25 cellular contexts compared by ENCODE assay signal in the genomic region with DNA sequence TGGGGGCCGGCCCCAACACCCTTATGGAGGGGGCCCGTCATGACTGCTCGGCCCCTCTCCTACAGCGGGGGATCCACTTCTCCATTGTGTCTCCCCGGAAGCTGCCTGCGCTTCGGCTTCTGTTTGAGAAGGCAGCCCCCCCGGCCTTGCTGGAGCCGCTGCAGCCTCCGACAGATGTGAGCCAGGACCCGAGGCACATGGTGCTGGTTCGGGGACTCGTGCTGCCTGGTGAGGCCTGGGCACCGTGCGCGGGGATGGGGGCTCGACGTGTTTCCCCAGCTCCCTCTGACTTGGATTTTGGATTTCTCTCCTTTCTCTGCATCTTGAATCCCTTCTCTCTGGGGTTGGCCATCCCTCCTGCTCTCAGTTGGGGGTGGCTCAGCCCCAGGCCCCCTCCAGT.
"Had no signal": no experiment of that assay in that cellular context is flagged by ENCODE, and none has a peak within 500 bp of the region (broad histone marks: within the 10 kb centered on the region; RNA-seq: fewer than 3 reads in every experiment).

No MANE protein-coding gene starts in this region.

- H3K36me3 ChIP-seq: uterus had no signal

- H3K9me3 ChIP-seq: heart right ventricle, lower lobe of right lung, right atrium auricular region, right lobe of liver, tibial nerve, uterus had no signal

- H3K27ac ChIP-seq: heart right ventricle, hepatocyte, lower lobe of right lung, parathyroid adenoma, right atrium auricular region, right lobe of liver, skin epidermis, tibial nerve, uterus had no signal

- H3K4me2 ChIP-seq: hepatocyte had no signal

- H3K27me3 ChIP-seq: heart right ventricle, hepatocyte, right atrium auricular region, right lobe of liver, tibial nerve, uterus had no signal

- ATAC-seq: heart right ventricle; left cardiac atrium; left lobe of liver; left ventricle myocardium superior; lower lobe of right lung; naive thymus-derived CD8-positive, alpha-beta T cell; right lobe of liver; stimulated activated effector memory CD8-positive, alpha-beta T cell treated with anti-CD3 and anti-CD28 coated beads, Interleukin-12 subunit alpha, Interleukin-12 subunit beta, amount 100 ng/mL, for 72 hours had no signal

- DNase-seq: heart right ventricle; kidney glomerular epithelial cell; left cardiac atrium; left ventricle myocardium superior; lower lobe of right lung; mammary epithelial cell; mesenchymal stem cell; naive thymus-derived CD8-positive, alpha-beta T cell; nucleus accumbens; right lobe of liver; stimulated activated CD4-positive, alpha-beta T cell treated with anti-CD3 and anti-CD28 coated beads, Interleukin-12 subunit alpha, Interleukin-12 subunit beta, amount 100 ng/mL, for 4 hours; stimulated activated CD4-positive, alpha-beta T cell treated with anti-CD3 and anti-CD28 coated beads, Interleukin-15, amount 100 ng/mL, for 24 hours; stimulated activated CD4-positive, alpha-beta T cell treated with anti-CD3 and anti-CD28 coated beads, Interleukin-2, amount 100 ng/mL, for 24 hours; stimulated activated CD4-positive, alpha-beta T cell treated with anti-CD3 and anti-CD28 coated beads, Interleukin-4, amount 100 ng/mL, for 1 hour; stimulated activated naive CD4-positive, alpha-beta T cell treated with Interleukin-2 at 50 U/mL for 16 hours; stimulated activated naive CD8-positive, alpha-beta T cell treated with anti-CD3 and anti-CD28 coated beads, Interleukin-15, amount 100 ng/mL, for 72 hours; substantia nigra; uterus had no signal

- H3K9ac ChIP-seq: parathyroid adenoma had no signal

- H3K4me3 ChIP-seq: heart right ventricle, hepatocyte, lower lobe of right lung, right atrium auricular region, right lobe of liver, skin epidermis, tibial nerve, uterus had no signal

- H3K4me1 ChIP-seq: lower lobe of right lung, parathyroid adenoma, right lobe of liver, tibial nerve, uterus had no signal
